Comparison of ENCODE assay signal across 8 cellular contexts in genomic region chr19:39411832-39412099, GRCh38. TPM values are rescaled to one million over a fixed set of nuclear protein-coding genes. Genes with fewer than 3 reads are reported as not detected.
A peak's percentile ranks its signal among the peaks of the same experiment; 100 is the strongest.
DNase-seq lines count a peak whose midpoint lies in the region; ATAC-seq and TF ChIP-seq lines count a peak whose summit lies in the region.

No MANE protein-coding gene starts in this region.

- H3K4me1 ChIP-seq in spleen = peaks cover 22 to 79% (median 54%) of the 10 kb centered on the region in 6 donors

- H3K9me3 ChIP-seq in spleen = no peaks in the 10 kb centered on the region

- WGBS in spleen, 5 donors = 0 to 1% (median 0%) methylated on average over 7 of the region's 7 CpGs

- intact Hi-C loops in spleen (cut with DNase I; ENCODE audit: low total_unique reads) = loop anchor here (10.0 kb wide), 1 partner anchor 67 kb away; the partner anchor contains the start of gene SAMD4B

- H3K27ac ChIP-seq in VCaP = peak overlapping the region; percentile 96
- peak overlapping the region; percentile 88 to 100 (median 99) for H3K27ac ChIP-seq in spleen

- H3K27me3 ChIP-seq in spleen (replicated peaks in 1 of 7) = peaks cover 0 to 4% (median 0%) of the 10 kb centered on the region in 7 donors

- peak overlapping the region; percentile 8 to 98 (median 74) for H3K4me3 ChIP-seq in spleen

- DNase-seq in A172 (ENCODE audit: low spot score) (peak; percentile 93), NCI-H2171 treated with DMSO at 0.1 percent for 48 hours (lab: John Stamatoyannopoulos, UW) (peak; percentile 96), T47D (ENCODE audit: low read depth in 1 of 2, low spot score in 1 of 2) (peak; percentile 61 to 91), inferior parietal cortex (ENCODE audit: extremely low spot score) (peak; percentile 91), spleen (peak; percentile 94)

- H3K36me3 ChIP-seq in spleen = peaks cover 4 to 42% (median 16%) of the 10 kb centered on the region in 6 donors

- TF ChIP-seq POLR2A in spleen (IDR thresholded peaks at IDR 0.05) = no peak

- peak; percentile 90 for TF ChIP-seq CTCF in VCaP (conservative IDR thresholded peaks at IDR 0.05)
- peak; percentile 92 to 100 (median 97) for TF ChIP-seq CTCF in spleen (IDR thresholded peaks at IDR 0.05 in 8 of 11, conservative IDR thresholded peaks at IDR 0.05 in 3 of 11)

- in situ Hi-C loops in T47D (cut with HindIII; ENCODE audit: low pct_unique_long_range_greater_than_20kb, low sequenced_read_pairs) = no loop called here

- ATAC-seq in GM18867 (IDR thresholded peaks at IDR 0.05; ENCODE audit: unreplicated experiment) (peak; percentile 19), HG03108 (IDR thresholded peaks at IDR 0.05; ENCODE audit: unreplicated experiment) (peak; percentile 16)

RNA-seq across cellular contexts. Expression of gene PLEKHG2, which starts 0.7 kb away (rescaled TPM):
- 11.4 and 17.3 TPM in 2 replicates for total RNA-seq in A172 (2014; rRNA removed; shearing (Covaris generic))
- 100 to 1,000 TPM in 1 of 7 donors, 10 to 100 TPM in 6; 18.6 to 107 (median 48.4) TPM for total RNA-seq in spleen
- polyA plus RNA-seq in spleen = 10 to 100 TPM in 1 of 3 donors, 1 to 10 TPM in 2; 8.9 to 25.8 (median 9.5) TPM

RNA-seq across cellular contexts. Expression of gene ZFP36, which starts 5.1 kb away (rescaled TPM):
- total RNA-seq in A172 (2014; rRNA removed; shearing (Covaris generic)) = 0.50 and 1.5 TPM in 2 replicates
- total RNA-seq in spleen = 100 to 1,000 TPM in 6 of 7 donors, 10 to 100 TPM in 1; 91.5 to 396 (median 191) TPM
- 100 to 1,000 TPM in 1 of 3 donors, 10 to 100 TPM in 2; 63.2 to 117 (median 72.6) TPM for polyA plus RNA-seq in spleen

RNA-seq across cellular contexts. Expression of gene MED29, which starts 20.6 kb away (rescaled TPM):
- 20.9 and 24.7 TPM in 2 replicates for total RNA-seq in A172 (2014; rRNA removed; shearing (Covaris generic))
- total RNA-seq in spleen = 10 to 100 TPM; 25.7 to 45.7 (median 34.6) TPM
- polyA plus RNA-seq in spleen = 10 to 100 TPM; 15.5 to 28.2 (median 20.5) TPM

RNA-seq across cellular contexts. Expression of gene PAF1, which starts 20.9 kb away (rescaled TPM):
- total RNA-seq in A172 (2014; rRNA removed; shearing (Covaris generic)) = 55.3 and 69.9 TPM in 2 replicates
- total RNA-seq in spleen = 10 to 100 TPM; 35.0 to 48.1 (median 39.8) TPM
- 10 to 100 TPM; 27.4 to 51.3 (median 35.6) TPM for polyA plus RNA-seq in spleen

RNA-seq across cellular contexts. Expression of gene RPS16, which starts 24.0 kb away (rescaled TPM):
- total RNA-seq in A172 (2014; rRNA removed; shearing (Covaris generic)) = 145 and 262 TPM in 2 replicates
- 1,000 to 10,000 TPM; 1,378 to 2,109 (median 1,598) TPM for total RNA-seq in spleen
- polyA plus RNA-seq in spleen = 1,000 to 10,000 TPM; 5,364 to 5,747 (median 5,635) TPM

Comparison
In these comparisons a context has a peak if more than half of its experiments do, and no peak if none do; other contexts are left out.
1. Peak in every context shown above with its lines: DNase-seq, ATAC-seq, H3K4me3 ChIP-seq and H3K27ac ChIP-seq.
2. RNA of gene ZFP36, which starts 5.1 kb away (total RNA-seq): 91.5 to 396 TPM in spleen; 0.50 to 1.5 TPM in A172; every median in the first group is over 10 times any median in the second.